21 cellular contexts compared by ENCODE assay signal in genomic region chr10:32713560-32713959, GRCh38.
DNase-seq lines count a peak whose midpoint lies in the region; ATAC-seq, FAIRE-seq and TF ChIP-seq lines count a peak whose summit lies in the region.
"Had no signal": no experiment of that assay in that cellular context is flagged by ENCODE, and none has a peak within 500 bp of the region (broad histone marks: within the 10 kb centered on the region; RNA-seq: fewer than 3 reads in every experiment).

No MANE protein-coding gene starts in this region.

- H3K4me2 ChIP-seq in IMR-90 (ENCODE audit: low read depth, low read length): no peak overlapping the region

- BruUV-seq in IMR-90 (replicated peaks; lab: Mats Ljungman, UMichigan): no TSS peak

- H3K27me3 Mint-ChIP-seq in WTC11 (ENCODE audit: low read depth) (peaks cover 3% of the 10 kb centered on the region; the same call in 1 of the 2 replicates), T-helper 17 cell (no peaks in the 10 kb centered on the region)
- H3K27me3 Mint-ChIP-seq: activated B cell treated with CpG ODN at 0.5 μM for 24 hours had no signal

- H3K27ac Mint-ChIP-seq in WTC11: no peak overlapping the region
- H3K27ac Mint-ChIP-seq in T-helper 17 cell: no peak overlapping the region
- H3K27ac Mint-ChIP-seq: activated B cell treated with CpG ODN at 0.5 μM for 24 hours, CD14-positive monocyte had no signal

- no CpG with 5 or more reads among the region's 1 CpG for WGBS in IMR-90 (ENCODE audit: extremely low coverage in 2 of 2, insufficient read length in 1 of 2), 2 experiments

- no peak overlapping the region for H3K27ac ChIP-seq in IMR-90 (ENCODE audit: insufficient read depth, low read length)

- no peak overlapping the region for H2BK5ac ChIP-seq in IMR-90 (ENCODE audit: low read depth, low read length, poor library complexity, severe bottlenecking)

- no peak overlapping the region for H2BK15ac ChIP-seq in IMR-90 (ENCODE audit: low read depth, low read length)

- H3K9me3 Mint-ChIP-seq in WTC11: peaks cover 4% of the 10 kb centered on the region

- H3K36me3 ChIP-seq in IMR-90 (ENCODE audit: control insufficient read depth, insufficient read depth, low read length): no peaks in the 10 kb centered on the region

- no peak overlapping the region for H3K9ac ChIP-seq in IMR-90 (ENCODE audit: low read depth, low read length)

- TF ChIP-seq RAD21 in IMR-90 (IDR thresholded peaks at IDR 0.05; ENCODE audit: low read length): peak; percentile 32

- H3K14ac ChIP-seq in IMR-90 (replicated peaks; ENCODE audit: low read depth, low read length): no peak overlapping the region

- no peak overlapping the region for H2AK5ac ChIP-seq in IMR-90 (ENCODE audit: low read depth, low read length)

- H3K23ac ChIP-seq in IMR-90 (ENCODE audit: low read depth, low read length): no peak overlapping the region

- DNase-seq in EH (ENCODE audit: low read depth) (peak; percentile 12), IMR-90 (no peak), WTC11 (ENCODE audit: low spot score) (no peak), iris pigment epithelial cell (ENCODE audit: low read depth) (peak; percentile 1), HTR-8/SVneo (ENCODE audit: insufficient read length, low spot score) (no peak), T-helper 17 cell (no peak)
- no peak for DNase-seq in activated naive CD4-positive, alpha-beta T cell treated with anti-CD3 and anti-CD28 coated beads, Interleukin-2, amount 50 U/mL, for 16 hours
- DNase-seq: activated B cell treated with CpG ODN at 0.5 μM for 24 hours; activated effector memory CD4-positive, alpha-beta T cell treated with Interleukin-2 at 50 U/mL for 16 hours; anterior cingulate cortex; DMS79 treated with DMSO at 0.1 percent for 48 hours; KG1; kidney glomerular epithelial cell; mucosa of descending colon; NCI-H510A; occipital lobe had no signal

- H4K5ac ChIP-seq in IMR-90 (ENCODE audit: low read depth, low read length): no peak overlapping the region

- H3K4me3 ChIP-seq in IMR-90 (ENCODE audit: insufficient read depth, low read depth, low read length): no peak overlapping the region
- H3K4me3 ChIP-seq: mucosa of descending colon had no signal

- H4K20me1 ChIP-seq in IMR-90 (ENCODE audit: insufficient read depth, low read length): no peaks in the 10 kb centered on the region

- FAIRE-seq in HTR-8/SVneo (lab: Jason Lieb, UNC): no peak
- FAIRE-seq: endothelial cell of umbilical vein, H54, RCC 7860 had no signal

- no peaks in the 10 kb centered on the region for H3K9me3 ChIP-seq in IMR-90 (ENCODE audit: control insufficient read depth, insufficient read depth, low read length)
- no peaks in the 10 kb centered on the region for H3K9me3 ChIP-seq in T-helper 17 cell (ENCODE audit: control insufficient read depth, low read length, poor library complexity, severe bottlenecking)

- CTCF ChIA-PET in IMR-90 (lab: Yijun Ruan, JAX) (no interaction called here), WTC11 (lab: Charles Lee) (no interaction called here)

- intact Hi-C loops in IMR-90 (cut with micrococcal nuclease): no loop called here

- no peaks in the 10 kb centered on the region for H3K4me1 ChIP-seq in IMR-90 (ENCODE audit: control insufficient read depth, insufficient read depth, low read length)

- no peaks in the 10 kb centered on the region for H3K27me3 ChIP-seq in IMR-90 (ENCODE audit: control insufficient read depth, insufficient read depth, low read length)

- H3K18ac ChIP-seq in IMR-90 (ENCODE audit: low read depth, low read length): no peak overlapping the region

- no peak overlapping the region for H4K8ac ChIP-seq in IMR-90 (ENCODE audit: low read depth in 2 of 2, low read length in 2 of 2)

- H3K4ac ChIP-seq in IMR-90 (ENCODE audit: low read depth, low read length): no peak overlapping the region

- in situ Hi-C loops in IMR-90 (cut with MboI; ENCODE audit: low sequenced_read_pairs): no loop called here

- no peaks in the 10 kb centered on the region for H3K9me1 ChIP-seq in IMR-90 (ENCODE audit: insufficient read depth, low read length)

- no peak overlapping the region for H2AK9ac ChIP-seq in IMR-90 (replicated peaks; ENCODE audit: low read depth, low read length, poor library complexity)

- no peak overlapping the region for H2BK20ac ChIP-seq in IMR-90 (ENCODE audit: low read depth, low read length)

- no peak for TF ChIP-seq POLR2A in IMR-90 (IDR thresholded peaks at IDR 0.05; ENCODE audit: low read depth, low read length)

- dilution Hi-C loops in IMR-90 (cut with HindIII; ENCODE audit: low sequenced_read_pairs, unreplicated experiment): no loop called here

- no peak overlapping the region for H2BK120ac ChIP-seq in IMR-90 (ENCODE audit: low read depth, low read length)

- 0 out of 2 replicates have a peak, but pooled peaks cover 8% of the 10 kb centered on the region for H3K4me1 Mint-ChIP-seq in WTC11
- H3K4me1 Mint-ChIP-seq in T-helper 17 cell: no peaks in the 10 kb centered on the region
- H3K4me1 Mint-ChIP-seq: activated B cell treated with CpG ODN at 0.5 μM for 24 hours, CD14-positive monocyte had no signal

- H3K36me3 Mint-ChIP-seq in WTC11: no peaks in the 10 kb centered on the region; the same call in 1 of the 2 replicates
- peaks cover 2% of the 10 kb centered on the region for H3K36me3 Mint-ChIP-seq in T-helper 17 cell (ENCODE audit: low read depth)
- H3K36me3 Mint-ChIP-seq: CD14-positive monocyte had no signal

- H4K91ac ChIP-seq in IMR-90 (ENCODE audit: insufficient read depth, low read depth, low read length): no peak overlapping the region

- POLR2A ChIA-PET in IMR-90 (lab: Charles Lee; ENCODE audit: unreplicated experiment): no interaction called here
- POLR2A ChIA-PET in WTC11 (lab: Charles Lee): no interaction called here

- no peak for ATAC-seq in IMR-90 (ENCODE audit: low read depth)
- 0 out of 2 replicates have a peak, but pooled peaks have one; percentile 22 for ATAC-seq in WTC11
- no peak for ATAC-seq in HG02938 (IDR thresholded peaks at IDR 0.05; ENCODE audit: unreplicated experiment)
- ATAC-seq in T-helper 17 cell: no peak
- ATAC-seq: mucosa of descending colon had no signal

- no peaks in the 10 kb centered on the region for H3K79me1 ChIP-seq in IMR-90 (ENCODE audit: low read depth in 1 of 2, low read length in 2 of 2)

- no peak overlapping the region for H3K4me3 Mint-ChIP-seq in WTC11
- H3K4me3 Mint-ChIP-seq in T-helper 17 cell: no peak overlapping the region
- H3K4me3 Mint-ChIP-seq: activated B cell treated with CpG ODN at 0.5 μM for 24 hours, CD14-positive monocyte had no signal

- H3K56ac ChIP-seq in IMR-90 (ENCODE audit: extremely low read depth, insufficient read depth, low read length): no peak overlapping the region

- TF ChIP-seq CTCF in IMR-90 (conservative IDR thresholded peaks at IDR 0.05; ENCODE audit: low read depth, low read length) (peak; percentile 15; the same call in 1 of the 2 replicates), WTC11 (IDR thresholded peaks at IDR 0.05) (no peak)

- H2AFZ ChIP-seq in IMR-90 (replicated peaks; ENCODE audit: low read length, poor library complexity): no peak overlapping the region

TF ChIP-seq in IMR-90, 13 proteins besides CTCF, POLR2A, EP300 and RAD21:
- TF ChIP-seq BHLHE40 (IDR thresholded peaks at IDR 0.05; ENCODE audit: low read depth, low read length) (no peak), SMC3 (IDR thresholded peaks at IDR 0.05; ENCODE audit: low read depth, low read length) (0 out of 2 replicates have a peak, but pooled peaks have one; percentile 8)

TF ChIP-seq in WTC11, 78 proteins besides CTCF, POLR2A, EP300 and RAD21 (continues in another document):
- TF ChIP-seq MYBL2 (CRISPR knock-in tag; IDR thresholded peaks at IDR 0.05) (no peak), GABPB1 (CRISPR knock-in tag; IDR thresholded peaks at IDR 0.05) (no peak), CREB1 (CRISPR knock-in tag; IDR thresholded peaks at IDR 0.05) (no peak), JAZF1 (CRISPR knock-in tag; IDR thresholded peaks at IDR 0.05) (no peak), ZBTB43 (CRISPR knock-in tag; IDR thresholded peaks at IDR 0.05) (no peak), NR3C1 (CRISPR knock-in tag; conservative IDR thresholded peaks at IDR 0.05; ENCODE audit: low read depth) (no peak), AFF4 (CRISPR knock-in tag; IDR thresholded peaks at IDR 0.05; ENCODE audit: borderline replicate concordance) (no peak), NR2C2 (CRISPR knock-in tag; IDR thresholded peaks at IDR 0.05) (no peak), SP1 (CRISPR knock-in tag; conservative IDR thresholded peaks at IDR 0.05) (no peak)

Comparison
In these comparisons a context has a peak if more than half of its experiments do, and no peak if none do; other contexts are left out.
1. DNase-seq: peak in EH (single experiment) and iris pigment epithelial cell (single experiment); none in IMR-90 (single experiment), WTC11 (single experiment), activated naive CD4-positive, alpha-beta T cell treated with anti-CD3 and anti-CD28 coated beads, Interleukin-2, amount 50 U/mL, for 16 hours (single experiment), HTR-8/SVneo (single experiment) and T-helper 17 cell (0 of 3).